Comparison of ENCODE assay signal across 8 cellular contexts in the genomic region with DNA sequence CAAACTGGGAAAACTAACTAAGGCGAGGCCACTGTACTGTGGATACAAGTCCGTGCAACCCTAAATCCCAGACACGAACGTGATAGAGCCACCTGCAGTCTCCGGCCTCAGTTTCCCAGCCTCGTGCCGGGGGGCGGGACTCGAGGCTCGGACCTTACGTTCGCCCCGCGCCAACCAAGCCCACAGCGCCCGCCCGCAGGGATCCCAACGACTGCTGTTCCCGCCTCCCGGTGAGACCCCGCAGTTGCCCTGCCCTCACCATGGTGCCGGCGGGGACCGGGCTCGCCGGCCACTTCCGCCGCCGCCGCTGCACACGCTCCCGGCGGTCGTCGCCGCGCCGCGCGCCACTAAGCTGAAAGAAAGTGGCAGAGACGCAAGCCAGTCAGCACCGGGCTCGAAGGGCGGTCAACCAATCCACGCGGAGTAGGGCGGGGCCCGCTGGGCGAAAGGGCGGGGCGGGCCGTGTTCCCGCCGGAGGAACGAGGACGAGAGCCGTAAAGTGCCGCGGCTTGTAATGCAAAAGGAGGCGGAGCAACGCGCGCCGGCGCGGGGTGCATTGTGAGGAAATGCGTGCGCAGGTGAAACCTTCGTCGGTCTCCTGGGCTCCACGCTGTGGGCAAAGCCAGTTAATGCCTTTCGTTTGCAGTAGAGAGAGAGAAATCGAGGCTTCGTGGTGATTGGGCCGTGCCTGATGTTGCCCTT.
DNase-seq lines count a peak whose midpoint lies in the region; ATAC-seq lines count a peak whose summit lies in the region.

A gene (minus strand): TSS at position 318 of the 702 bp plus-strand sequence. CDS start 56 bp downstream, at position 262.

- DNase-seq in AG20443 (ENCODE audit: low spot score) (peak; percentile 99), NCI-H345 treated with DMSO at 0.1 percent for 48 hours (lab: John Stamatoyannopoulos, UW; ENCODE audit: unreplicated experiment) (peak; percentile 87), inferior parietal cortex (ENCODE audit: extremely low spot score) (peak; percentile 96)
- peak; percentile 97 to 99 (median 99) for DNase-seq in activated CD4-positive, CD25-positive, alpha-beta regulatory T cell (lab: John Stamatoyannopoulos, UW)
- DNase-seq in central memory CD4-positive, alpha-beta T cell: peak; percentile 99
- DNase-seq in stimulated activated CD4-positive, alpha-beta T cell treated with anti-CD3 and anti-CD28 coated beads, Interleukin-12 subunit alpha, Interleukin-12 subunit beta, amount 100 ng/mL, for 24 hours (ENCODE audit: low read depth in 2 of 2): peak; percentile 99

- ATAC-seq in GM19025 (IDR thresholded peaks at IDR 0.05; ENCODE audit: low read depth, unreplicated experiment) (peak; percentile 94), HG03342 (IDR thresholded peaks at IDR 0.05; ENCODE audit: unreplicated experiment) (peak; percentile 89)

Comparison
In these comparisons a context has a peak if more than half of its experiments do, and no peak if none do; other contexts are left out.
1. Peak in every context shown above with its lines: DNase-seq and ATAC-seq.